1 cellular context compared by ENCODE assay signal in genomic region chr2:19819097-19820065, GRCh38.
TF ChIP-seq lines count a peak whose summit lies in the region.

No MANE protein-coding gene starts in this region.

TF ChIP-seq in IMR-90, 13 proteins besides CTCF, POLR2A, EP300 and RAD21:
- TF ChIP-seq SMC3 (IDR thresholded peaks at IDR 0.05; ENCODE audit: low read depth, low read length) (0 out of 2 replicates have a peak, but pooled peaks have one; percentile 20), CHD1 (IDR thresholded peaks at IDR 0.05; ENCODE audit: low read depth, low read length) (no peak)
